ENCODE assay signal across 9 cellular contexts in the genomic region with DNA sequence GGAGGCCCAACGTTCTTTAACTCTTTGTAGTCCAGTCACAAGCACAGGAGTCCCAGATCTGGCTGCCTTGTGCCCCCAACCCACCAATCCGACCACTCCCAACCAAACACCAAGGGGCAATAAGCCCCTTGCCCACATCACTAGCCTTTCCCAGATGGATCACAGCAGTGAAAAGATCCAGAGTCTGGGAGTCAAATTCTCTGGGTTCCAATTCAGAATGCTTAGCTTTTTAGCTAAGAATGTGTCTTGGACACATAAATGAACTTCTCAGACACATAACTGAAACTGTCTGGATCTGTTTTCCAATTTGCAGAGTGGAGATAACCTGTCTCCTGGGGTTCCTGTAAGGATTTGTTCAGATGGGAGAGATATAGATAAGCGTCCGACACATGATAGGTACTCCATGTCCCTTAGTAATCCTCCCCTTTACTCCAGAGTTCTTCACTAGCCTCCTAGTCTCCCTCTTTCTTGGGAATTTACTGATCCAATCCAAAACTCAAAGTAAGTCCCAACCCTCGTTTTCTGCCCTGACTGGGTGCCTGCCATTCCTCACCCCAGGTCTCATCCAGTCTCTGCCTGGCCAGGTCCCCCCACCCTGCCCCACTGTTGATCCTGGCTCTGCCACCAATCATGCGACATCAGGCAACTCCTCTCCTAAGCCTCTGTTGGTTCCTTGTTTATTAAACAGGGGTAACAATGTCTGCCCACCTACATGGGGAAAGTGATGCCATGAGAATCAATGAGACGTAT. TPM values are rescaled to one million over a fixed set of nuclear protein-coding genes. Genes with fewer than 3 reads are reported as not detected.
DNase-seq lines count a peak whose midpoint lies in the region; ATAC-seq and TF ChIP-seq lines count a peak whose summit lies in the region.
"Had no signal": no experiment of that assay in that cellular context is flagged by ENCODE, and none has a peak within 500 bp of the region (broad histone marks: within the 10 kb centered on the region; RNA-seq: fewer than 3 reads in every experiment).

No MANE protein-coding gene starts in this region.

- H3K27me3 ChIP-seq in right cardiac atrium (ENCODE audit: control insufficient read depth, insufficient read depth) (no peaks in the 10 kb centered on the region), skeletal muscle satellite cell (ENCODE audit: control insufficient read depth, insufficient read depth, low read length) (no peaks in the 10 kb centered on the region)

- H3K9ac ChIP-seq in skeletal muscle satellite cell (ENCODE audit: low read depth, low read length), result peak overlapping the region; percentile 97

- ATAC-seq in right cardiac atrium (no peak), GM19328 (IDR thresholded peaks at IDR 0.05; ENCODE audit: unreplicated experiment) (no peak), HG03196 (IDR thresholded peaks at IDR 0.05; ENCODE audit: unreplicated experiment) (no peak)

- H3K4me1 ChIP-seq in right cardiac atrium (ENCODE audit: control insufficient read depth, insufficient read depth, low read length), result peaks cover 30% of the 10 kb centered on the region
- H3K4me1 ChIP-seq in skeletal muscle satellite cell (ENCODE audit: control insufficient read depth, insufficient read depth, low read length), result peaks cover 56% of the 10 kb centered on the region

- H3K27ac ChIP-seq in right cardiac atrium (ENCODE audit: low read length), result peak overlapping the region; percentile 92

- H3K36me3 ChIP-seq in skeletal muscle satellite cell (ENCODE audit: insufficient read depth, low read length), result peaks cover 40% of the 10 kb centered on the region

- no peaks in the 10 kb centered on the region for H3K9me3 ChIP-seq in right cardiac atrium (ENCODE audit: control insufficient read depth, low read length)
- no peaks in the 10 kb centered on the region for H3K9me3 ChIP-seq in skeletal muscle satellite cell (replicated peaks; ENCODE audit: low read length)

- intact Hi-C loops in right cardiac atrium (cut with DNase I), result loop anchor here in 1 of 4 donors (5.0 kb wide), 1 partner anchor 40 kb away; the partner anchor contains the start of gene LTBR

- H3K4me3 ChIP-seq in GM08714 (ENCODE audit: low read length) (peak overlapping the region; percentile 79; the same call in 1 of the 2 replicates), WI38 (ENCODE audit: low read depth, low read length) (peak overlapping the region; percentile 99), right cardiac atrium (ENCODE audit: low read length) (peak overlapping the region; percentile 87), skeletal muscle satellite cell (ENCODE audit: low read length) (peak overlapping the region; percentile 90)

- peak overlapping the region; percentile 92 for H3K4me2 ChIP-seq in skeletal muscle satellite cell (ENCODE audit: low read length)

- TF ChIP-seq CTCF in WI38 (IDR thresholded peaks at IDR 0.05; ENCODE audit: low read depth, low read length), result no peak

- DNase-seq in right cardiac atrium, result no peak
- DNase-seq in activated CD4-positive, CD25-positive, alpha-beta regulatory T cell (lab: John Stamatoyannopoulos, UW), result no peak
- no peak for DNase-seq in activated CD4-positive, CD25-positive, alpha-beta regulatory T cell treated with anti-CD3 and anti-CD28 coated beads, Interleukin-2, amount 50 U/mL, for 72 hours
- DNase-seq: cerebellar nuclear complex had no signal

- WGBS in right cardiac atrium, result 27% methylated on average over 7 of the region's 7 CpGs

RNA-seq across cellular contexts. Expression of gene TNFRSF1A, which starts 0.4 kb away (rescaled TPM):
- total RNA-seq in right cardiac atrium, result 100 to 1,000 TPM in 1 of 4 donors, 10 to 100 TPM in 3; 65.6 to 103 (median 75.9) TPM
- polyA plus RNA-seq in right cardiac atrium, result 41.3 TPM
- 173 and 205 TPM in 2 replicates for total RNA-seq in skeletal muscle satellite cell (2012; rRNA removed)

RNA-seq across cellular contexts. Expression of gene PLEKHG6, which starts 31.8 kb away (rescaled TPM):
- total RNA-seq in right cardiac atrium, result under 1 TPM in 1 of 4 donors, not detected in 3; 0.64 TPM
- 1.5 TPM for polyA plus RNA-seq in right cardiac atrium
- not detected in 2 replicates for total RNA-seq in skeletal muscle satellite cell (2012; rRNA removed)

RNA-seq across cellular contexts. Expression of gene SCNN1A, which starts 33.0 kb away (rescaled TPM):
- total RNA-seq in right cardiac atrium, result under 1 TPM; 0.08 to 0.80 (median 0.50) TPM
- 0.23 TPM for polyA plus RNA-seq in right cardiac atrium
- total RNA-seq in skeletal muscle satellite cell (2012; rRNA removed), result 0.87 and 1.3 TPM in 2 replicates

RNA-seq across cellular contexts. Expression of gene LTBR, which starts 41.6 kb away (rescaled TPM):
- 10 to 100 TPM; 37.6 to 54.2 (median 40.3) TPM for total RNA-seq in right cardiac atrium
- polyA plus RNA-seq in right cardiac atrium, result 30.8 TPM
- total RNA-seq in skeletal muscle satellite cell (2012; rRNA removed), result 75.8 and 97.8 TPM in 2 replicates
